ENCODE assay signal across 1 cellular context in genomic region chr1:163163861-163164582, GRCh38.
TF ChIP-seq lines count a peak whose summit lies in the region.

No MANE protein-coding gene starts in this region.

TF ChIP-seq in GM23338, 12 proteins besides CTCF, POLR2A, EP300 and RAD21 (continued from another document):
- TF ChIP-seq ZNF462 (CRISPR knock-in tag; IDR thresholded peaks at IDR 0.05) (no peak), EZH2phosphoT487 (IDR thresholded peaks at IDR 0.05; ENCODE audit: unreplicated experiment) (no peak)
- TF ChIP-seq, protein P1, sequence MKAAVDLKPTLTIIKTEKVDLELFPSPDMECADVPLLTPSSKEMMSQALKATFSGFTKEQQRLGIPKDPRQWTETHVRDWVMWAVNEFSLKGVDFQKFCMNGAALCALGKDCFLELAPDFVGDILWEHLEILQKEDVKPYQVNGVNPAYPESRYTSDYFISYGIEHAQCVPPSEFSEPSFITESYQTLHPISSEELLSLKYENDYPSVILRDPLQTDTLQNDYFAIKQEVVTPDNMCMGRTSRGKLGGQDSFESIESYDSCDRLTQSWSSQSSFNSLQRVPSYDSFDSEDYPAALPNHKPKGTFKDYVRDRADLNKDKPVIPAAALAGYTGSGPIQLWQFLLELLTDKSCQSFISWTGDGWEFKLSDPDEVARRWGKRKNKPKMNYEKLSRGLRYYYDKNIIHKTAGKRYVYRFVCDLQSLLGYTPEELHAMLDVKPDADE (IDR thresholded peaks at IDR 0.05), result no peak
